ENCODE assay signal across 8 cellular contexts in genomic region chr19:6260912-6261636, GRCh38. TPM values are rescaled to one million over a fixed set of nuclear protein-coding genes. Genes with fewer than 3 reads are reported as not detected.
A peak's percentile ranks its signal among the peaks of the same experiment; 100 is the strongest.
DNase-seq lines count a peak whose midpoint lies in the region; ATAC-seq and TF ChIP-seq lines count a peak whose summit lies in the region.

No MANE protein-coding gene starts in this region.

- no peak overlapping the region for H3K4me3 Mint-ChIP-seq in activated T-helper 1 cell treated with anti-CD3 and anti-CD28 coated beads, Interleukin-12 subunit alpha, Interleukin-12 subunit beta, Interleukin-2, Interleukin-4 antibody, amounts not matched to agents 30 ng/mL and 10 ng/mL and 1 ng/mL, durations not matched to agents 14 hours and 24 hours and 36 hours

- no peak overlapping the region for H3K27ac Mint-ChIP-seq in activated T-helper 1 cell treated with anti-CD3 and anti-CD28 coated beads, Interleukin-12 subunit alpha, Interleukin-12 subunit beta, Interleukin-2, Interleukin-4 antibody, amounts not matched to agents 30 ng/mL and 10 ng/mL and 1 ng/mL, durations not matched to agents 14 hours and 24 hours and 36 hours

- H3K4me1 ChIP-seq in HUES64 (ENCODE audit: insufficient read depth, low read length) = peaks cover 4% of the 10 kb centered on the region; the same call in 1 of the 2 replicates
- H3K4me1 ChIP-seq in uterus = peaks cover 0 to 6% of the 10 kb centered on the region in 2 donors

- H3K27me3 Mint-ChIP-seq in activated T-helper 1 cell treated with anti-CD3 and anti-CD28 coated beads, Interleukin-12 subunit alpha, Interleukin-12 subunit beta, Interleukin-2, Interleukin-4 antibody, amounts not matched to agents 30 ng/mL and 10 ng/mL and 1 ng/mL, durations not matched to agents 14 hours and 24 hours and 36 hours (ENCODE audit: insufficient read depth) = no peaks in the 10 kb centered on the region

- TF ChIP-seq POLR2A in uterus (IDR thresholded peaks at IDR 0.05) = no peak

- peak; percentile 8 for DNase-seq in activated T-helper 1 cell treated with anti-CD3 and anti-CD28 coated beads, Interleukin-12 subunit alpha, Interleukin-12 subunit beta, Interleukin-2, Interleukin-4 antibody, amounts not matched to agents 30 ng/mL and 10 ng/mL and 1 ng/mL, durations not matched to agents 14 hours and 24 hours and 36 hours (ENCODE audit: low spot score)
- DNase-seq in iPS-NIHi7 (ENCODE audit: extremely low spot score) (peak; percentile 84), uterus (peak in 1 of 2 donors; percentile 21), DMS79 treated with DMSO at 0.1 percent for 48 hours (lab: John Stamatoyannopoulos, UW) (no peak), COR-L47 (lab: John Stamatoyannopoulos, UW) (no peak)

- WGBS in HUES64 = 90% methylated on average over 30 of the region's 30 CpGs

- H3K27ac ChIP-seq in C4-2B (peak overlapping the region; percentile 69), HUES64 (ENCODE audit: low read depth, low read length) (peak overlapping the region; percentile 26; the same call in 1 of the 2 replicates), uterus (no peak overlapping the region)

- H3K27me3 ChIP-seq in HUES64 (ENCODE audit: insufficient read depth, low read length) (no peaks in the 10 kb centered on the region), uterus (no peaks in the 10 kb centered on the region)

- no peak; the same call in 1 of the 2 replicates for TF ChIP-seq CTCF in C4-2B (conservative IDR thresholded peaks at IDR 0.05)
- TF ChIP-seq CTCF in uterus (IDR thresholded peaks at IDR 0.05) = peak; percentile 9 to 45 (median 20)

- no peak for ATAC-seq in GM21576 (IDR thresholded peaks at IDR 0.05; ENCODE audit: unreplicated experiment)

- no peaks in the 10 kb centered on the region for H3K4me1 Mint-ChIP-seq in activated T-helper 1 cell treated with anti-CD3 and anti-CD28 coated beads, Interleukin-12 subunit alpha, Interleukin-12 subunit beta, Interleukin-2, Interleukin-4 antibody, amounts not matched to agents 30 ng/mL and 10 ng/mL and 1 ng/mL, durations not matched to agents 14 hours and 24 hours and 36 hours (ENCODE audit: low read depth)

- H3K9me3 Mint-ChIP-seq in activated T-helper 1 cell treated with anti-CD3 and anti-CD28 coated beads, Interleukin-12 subunit alpha, Interleukin-12 subunit beta, Interleukin-2, Interleukin-4 antibody, amounts not matched to agents 30 ng/mL and 10 ng/mL and 1 ng/mL, durations not matched to agents 14 hours and 24 hours and 36 hours = no peaks in the 10 kb centered on the region

- intact Hi-C loops in activated T-helper 1 cell treated with anti-CD3 and anti-CD28 coated beads, Interleukin-12 subunit alpha, Interleukin-12 subunit beta, Interleukin-2, Interleukin-4 antibody, amounts not matched to agents 30 ng/mL and 10 ng/mL and 1 ng/mL, durations not matched to agents 14 hours and 24 hours and 36 hours (cut with micrococcal nuclease) = no loop called here
- intact Hi-C loops in uterus (cut with DNase I; ENCODE audit: low total_unique reads) = no loop called here

- H3K9me3 ChIP-seq in HUES64 (ENCODE audit: insufficient read depth, low read depth, low read length) = no peaks in the 10 kb centered on the region
- H3K9me3 ChIP-seq in uterus = no peaks in the 10 kb centered on the region

- H3K36me3 Mint-ChIP-seq in activated T-helper 1 cell treated with anti-CD3 and anti-CD28 coated beads, Interleukin-12 subunit alpha, Interleukin-12 subunit beta, Interleukin-2, Interleukin-4 antibody, amounts not matched to agents 30 ng/mL and 10 ng/mL and 1 ng/mL, durations not matched to agents 14 hours and 24 hours and 36 hours (ENCODE audit: low read depth) = peaks cover 11% of the 10 kb centered on the region

- H3K36me3 ChIP-seq in HUES64 (ENCODE audit: insufficient read depth, low read length) = peaks cover 48% of the 10 kb centered on the region
- H3K36me3 ChIP-seq in uterus = no peaks in the 10 kb centered on the region

- H3K4me3 ChIP-seq in HUES64 (ENCODE audit: low read length) (no peak overlapping the region), uterus (no peak overlapping the region)

- no peak overlapping the region for H3K9ac ChIP-seq in HUES64 (ENCODE audit: low read depth, low read length)

RNA-seq across cellular contexts. Expression of gene MLLT1, which starts 18.7 kb away (rescaled TPM):
- polyA plus RNA-seq in HUES64 (2013, experiment 1 of 2) = 26.7 TPM
- polyA plus RNA-seq in HUES64 (2013, experiment 2 of 2) = 30.2 TPM
- 71.6 and 77.4 TPM in 2 replicates for total RNA-seq in activated T-helper 1 cell treated with anti-CD3 and anti-CD28 coated beads, Interleukin-12 subunit alpha, Interleukin-12 subunit beta, Interleukin-2, Interleukin-4 antibody, amounts not matched to agents 30 ng/mL and 10 ng/mL and 1 ng/mL, durations not matched to agents 14 hours and 24 hours and 36 hours
- 100 to 1,000 TPM in 1 of 4 donors, 10 to 100 TPM in 2, 1 to 10 TPM in 1; 5.9 to 103 (median 13.3) TPM for total RNA-seq in uterus

Comparison
In these comparisons a context has a peak if more than half of its experiments do, and no peak if none do; other contexts are left out.
1. H3K27ac ChIP-seq: peak in C4-2B (single experiment) and HUES64 (single experiment); none in uterus (0 of 2).
2. DNase-seq: peak in activated T-helper 1 cell treated with anti-CD3 and anti-CD28 coated beads, Interleukin-12 subunit alpha, Interleukin-12 subunit beta, Interleukin-2, Interleukin-4 antibody, amounts not matched to agents 30 ng/mL and 10 ng/mL and 1 ng/mL, durations not matched to agents 14 hours and 24 hours and 36 hours (single experiment) and iPS-NIHi7 (single experiment); none in DMS79 treated with DMSO at 0.1 percent for 48 hours (single experiment) and COR-L47 (single experiment).